1 cellular context compared by ENCODE assay signal in the genomic region with DNA sequence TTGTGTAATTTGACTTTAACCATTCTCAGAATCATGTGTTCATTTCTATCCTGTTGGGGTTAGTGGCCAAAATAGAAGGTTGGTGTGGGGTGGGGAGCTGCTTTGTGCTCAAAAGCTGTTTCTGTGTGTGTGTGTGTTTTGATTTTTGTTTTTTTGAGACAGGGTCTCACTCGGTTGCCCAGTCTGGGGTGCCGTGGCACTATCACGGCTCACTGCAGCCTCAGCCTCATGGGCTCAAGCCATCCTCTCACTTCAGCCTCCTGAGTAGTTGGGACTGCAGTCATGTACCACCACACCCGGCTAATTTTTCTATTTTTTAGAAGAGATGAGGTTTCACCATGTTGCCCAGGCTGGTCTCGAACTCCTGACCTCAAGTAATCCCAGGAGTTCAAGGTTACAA.
TF ChIP-seq lines count a peak whose summit lies in the region.

No MANE protein-coding gene starts in this region.

TF ChIP-seq in HepG2, 621 proteins besides CTCF, POLR2A, EP300 and RAD21:
- TF ChIP-seq ZNF121 (CRISPR knock-in tag; IDR thresholded peaks at IDR 0.05) (peak; percentile 76), NR1H2 (CRISPR knock-in tag; IDR thresholded peaks at IDR 0.05; ENCODE audit: borderline replicate concordance, low read depth) (no peak), STAT5B (CRISPR knock-in tag; IDR thresholded peaks at IDR 0.05) (no peak), ZMYM3 (CRISPR knock-in tag; IDR thresholded peaks at IDR 0.05) (0 out of 2 replicates have a peak, but pooled peaks have one; percentile 10), SIN3B (IDR thresholded peaks at IDR 0.05; ENCODE audit: low read length) (no peak)
- TF ChIP-seq, protein P1, sequence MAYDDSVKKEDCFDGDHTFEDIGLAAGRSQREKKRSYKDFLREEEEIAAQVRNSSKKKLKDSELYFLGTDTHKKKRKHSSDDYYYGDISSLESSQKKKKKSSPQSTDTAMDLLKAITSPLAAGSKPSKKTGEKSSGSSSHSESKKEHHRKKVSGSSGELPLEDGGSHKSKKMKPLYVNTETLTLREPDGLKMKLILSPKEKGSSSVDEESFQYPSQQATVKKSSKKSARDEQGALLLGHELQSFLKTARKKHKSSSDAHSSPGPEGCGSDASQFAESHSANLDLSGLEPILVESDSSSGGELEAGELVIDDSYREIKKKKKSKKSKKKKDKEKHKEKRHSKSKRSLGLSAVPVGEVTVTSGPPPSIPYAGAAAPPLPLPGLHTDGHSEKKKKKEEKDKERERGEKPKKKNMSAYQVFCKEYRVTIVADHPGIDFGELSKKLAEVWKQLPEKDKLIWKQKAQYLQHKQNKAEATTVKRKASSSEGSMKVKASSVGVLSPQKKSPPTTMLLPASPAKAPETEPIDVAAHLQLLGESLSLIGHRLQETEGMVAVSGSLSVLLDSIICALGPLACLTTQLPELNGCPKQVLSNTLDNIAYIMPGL (CRISPR knock-in tag; IDR thresholded peaks at IDR 0.05; ENCODE audit: borderline replicate concordance in 1 of 2, low read depth in 1 of 2): no peak
